ENCODE assay signal across 8 cellular contexts in genomic region chr12:124680863-124681778, GRCh38.
A peak's percentile ranks its signal among the peaks of the same experiment; 100 is the strongest.
DNase-seq lines count a peak whose midpoint lies in the region; ATAC-seq, FAIRE-seq and TF ChIP-seq lines count a peak whose summit lies in the region.

No MANE protein-coding gene starts in this region.

- CTCF ChIA-PET in GM12878 (lab: Yijun Ruan, JAX) = interaction anchor here (1.2 kb wide), 1 partner anchor 93 kb away, joined by 3 read pairs; no protein-coding TSS in a partner anchor

- no peak for TF ChIP-seq POLR2A in GM12878 (IDR thresholded peaks at IDR 0.05; ENCODE audit: low read depth, low read length)

- WGBS in GM12878 (ENCODE audit: insufficient coverage, insufficient replicate concordance, low lambda C conversion rate, missing lambda C conversion rate) = 17% methylated on average over 19 of the region's 21 CpGs

- no peak for DNase-seq in activated CD4-positive, CD25-positive, alpha-beta regulatory T cell treated with anti-CD3 and anti-CD28 coated beads, Interleukin-2, amount 50 U/mL, for 72 hours
- DNase-seq in MV-4-11 (lab: John Stamatoyannopoulos, UW) (peak; percentile 99), GM12878 (ENCODE audit: low read depth, low spot score) (peak; percentile 71), left kidney (ENCODE audit: low read depth, low spot score) (peak; percentile 59), thoracic aorta (ENCODE audit: low spot score) (peak; percentile 66), cerebellum (ENCODE audit: low spot score) (no peak)

- H2AFZ ChIP-seq in GM12878 (ENCODE audit: control insufficient read depth, low read depth, low read length) = no peak overlapping the region

- H3K36me3 ChIP-seq in GM12878 (ENCODE audit: control insufficient read depth in 2 of 2, insufficient read depth in 2 of 2, low read length in 1 of 2) (no peaks in the 10 kb centered on the region), thoracic aorta (no peaks in the 10 kb centered on the region)

- POLR2A ChIA-PET in GM12878 (lab: Charles Lee) = interaction anchor here (0.6 to 0.7 kb wide), 2 partner anchors 41 to 93 kb away, joined by 5 to 8 read pairs; no protein-coding TSS in a partner anchor

- in situ Hi-C loops in GM12878 (cut with MboI) = loop anchor here (10.0 kb wide), 1 partner anchor 64 kb away; no protein-coding TSS in a partner anchor

- no peak overlapping the region for H3K9ac ChIP-seq in GM12878 (ENCODE audit: control insufficient read depth, insufficient read depth, low read length)

- H3K27me3 ChIP-seq in GM12878 (replicated peaks in 1 of 2; ENCODE audit: control insufficient read depth in 2 of 2, insufficient read depth in 2 of 2, low read length in 1 of 2) = 0 out of 4 replicates have a peak, but pooled peaks cover 0 to 3% of the 10 kb centered on the region in 2 experiments
- no peaks in the 10 kb centered on the region for H3K27me3 ChIP-seq in thoracic aorta (replicated peaks; ENCODE audit: insufficient read depth)

- ATAC-seq in activated CD4-positive, CD25-positive, alpha-beta regulatory T cell treated with anti-CD3 and anti-CD28 coated beads, Interleukin-2, amount 50 U/mL, for 24 hours = peak; percentile 73 to 81
- ATAC-seq in GM12878 (peak; percentile 94), thoracic aorta (ENCODE audit: insufficient number of reproducible peaks, low FRiP score, low read depth) (peak; percentile 82), HG02763 (IDR thresholded peaks at IDR 0.05; ENCODE audit: unreplicated experiment) (no peak)

- no peaks in the 10 kb centered on the region for H3K9me3 ChIP-seq in GM12878 (replicated peaks; ENCODE audit: control insufficient read depth, insufficient read depth, low read length)
- H3K9me3 ChIP-seq in thoracic aorta = no peaks in the 10 kb centered on the region

- intact Hi-C loops in GM12878 (cut with micrococcal nuclease; ENCODE audit: unreplicated experiment) = loop anchor here (1.0 to 10.0 kb wide), 5 partner anchors 32 to 226 kb away; no protein-coding TSS in a partner anchor

- H3K79me2 ChIP-seq in GM12878 (ENCODE audit: control insufficient read depth, insufficient read depth, low read length) = no peaks in the 10 kb centered on the region

- H3K4me1 ChIP-seq in GM12878 (ENCODE audit: control insufficient read depth, insufficient read depth, low read length) = peaks cover 18% of the 10 kb centered on the region
- peaks cover 42 to 90% of the 10 kb centered on the region in 2 donors for H3K4me1 ChIP-seq in thoracic aorta (ENCODE audit: control insufficient read depth in 1 of 2, low read depth in 2 of 2)

- peak; percentile 75 for TF ChIP-seq RAD21 in GM12878 (IDR thresholded peaks at IDR 0.05; ENCODE audit: insufficient read depth, low read depth, low read length)

- TF ChIP-seq CTCF in GM12878 (IDR thresholded peaks at IDR 0.05 in 2 of 3, conservative IDR thresholded peaks at IDR 0.05 in 1 of 3; ENCODE audit: control insufficient read depth in 2 of 3, extremely low read depth in 1 of 3, insufficient read depth in 1 of 3, low read depth in 3 of 3, low read length in 3 of 3) = peak; percentile 37 to 67 (median 53); a peak in 5 of 6 replicates
- TF ChIP-seq CTCF in thoracic aorta (IDR thresholded peaks at IDR 0.05) = peak; percentile 16

- RAD21 ChIA-PET in GM12878 (lab: Charles Lee; ENCODE audit: unreplicated experiment) = no interaction called here

- SMC1A ChIA-PET in GM12878 (lab: Charles Lee; ENCODE audit: uncharacterized antibody, unreplicated experiment) = interaction anchor here (0.7 kb wide), 1 partner anchor 51 kb away, joined by 3 read pairs; no protein-coding TSS in a partner anchor

- peak; percentile 44 to 82; a peak in 2 of 4 replicates for TF ChIP-seq EP300 in GM12878 (IDR thresholded peaks at IDR 0.05; ENCODE audit: borderline replicate concordance in 1 of 2, control insufficient read depth in 1 of 2, low read depth in 2 of 2, low read length in 2 of 2)

- H3K4me3 ChIP-seq in GM12878 (no peak overlapping the region), thoracic aorta (peak overlapping the region; percentile 14)

- BruUV-seq in GM12878 (replicated peaks; lab: Mats Ljungman, UMichigan) = no TSS peak

- no peaks in the 10 kb centered on the region for H4K20me1 ChIP-seq in GM12878 (ENCODE audit: control insufficient read depth, insufficient read depth)

- 0 out of 2 replicates have a peak overlapping the region, but pooled peaks have one; percentile 30 for H3K4me2 ChIP-seq in GM12878 (ENCODE audit: control insufficient read depth, insufficient read depth)

- peak; percentile 47 for FAIRE-seq in GM12878 (lab: Jason Lieb, UNC)

- H3K27ac ChIP-seq in GM12878 (ENCODE audit: control insufficient read depth, insufficient read depth) = no peak overlapping the region
- H3K27ac ChIP-seq in thoracic aorta = peak overlapping the region; percentile 85 to 90

TF ChIP-seq in GM12878, 131 proteins besides CTCF, POLR2A, EP300 and RAD21 (continues in another document):
- TF ChIP-seq BMI1 (IDR thresholded peaks at IDR 0.05; ENCODE audit: borderline replicate concordance) (0 out of 2 replicates have a peak, but pooled peaks have one; percentile 17), NR2C1 (IDR thresholded peaks at IDR 0.05) (peak; percentile 72), WRNIP1 (IDR thresholded peaks at IDR 0.05; ENCODE audit: borderline replicate concordance, low read depth, low read length) (no peak), RAD51 (IDR thresholded peaks at IDR 0.05) (no peak), CEBPZ (IDR thresholded peaks at IDR 0.05; ENCODE audit: low read depth, low read length) (no peak)
- TF ChIP-seq, protein P1, sequence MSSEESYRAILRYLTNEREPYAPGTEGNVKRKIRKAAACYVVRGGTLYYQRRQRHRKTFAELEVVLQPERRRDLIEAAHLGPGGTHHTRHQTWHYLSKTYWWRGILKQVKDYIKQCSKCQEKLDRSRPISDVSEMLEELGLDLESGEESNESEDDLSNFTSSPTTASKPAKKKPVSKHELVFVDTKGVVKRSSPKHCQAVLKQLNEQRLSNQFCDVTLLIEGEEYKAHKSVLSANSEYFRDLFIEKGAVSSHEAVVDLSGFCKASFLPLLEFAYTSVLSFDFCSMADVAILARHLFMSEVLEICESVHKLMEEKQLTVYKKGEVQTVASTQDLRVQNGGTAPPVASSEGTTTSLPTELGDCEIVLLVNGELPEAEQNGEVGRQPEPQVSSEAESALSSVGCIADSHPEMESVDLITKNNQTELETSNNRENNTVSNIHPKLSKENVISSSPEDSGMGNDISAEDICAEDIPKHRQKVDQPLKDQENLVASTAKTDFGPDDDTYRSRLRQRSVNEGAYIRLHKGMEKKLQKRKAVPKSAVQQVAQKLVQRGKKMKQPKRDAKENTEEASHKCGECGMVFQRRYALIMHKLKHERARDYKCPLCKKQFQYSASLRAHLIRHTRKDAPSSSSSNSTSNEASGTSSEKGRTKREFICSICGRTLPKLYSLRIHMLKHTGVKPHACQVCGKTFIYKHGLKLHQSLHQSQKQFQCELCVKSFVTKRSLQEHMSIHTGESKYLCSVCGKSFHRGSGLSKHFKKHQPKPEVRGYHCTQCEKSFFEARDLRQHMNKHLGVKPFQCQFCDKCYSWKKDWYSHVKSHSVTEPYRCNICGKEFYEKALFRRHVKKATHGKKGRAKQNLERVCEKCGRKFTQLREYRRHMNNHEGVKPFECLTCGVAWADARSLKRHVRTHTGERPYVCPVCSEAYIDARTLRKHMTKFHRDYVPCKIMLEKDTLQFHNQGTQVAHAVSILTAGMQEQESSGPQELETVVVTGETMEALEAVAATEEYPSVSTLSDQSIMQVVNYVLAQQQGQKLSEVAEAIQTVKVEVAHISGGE (CRISPR knock-in tag; IDR thresholded peaks at IDR 0.05) = no peak

Comparison
In these comparisons a context has a peak if more than half of its experiments do, and no peak if none do; other contexts are left out.
1. DNase-seq: peak in MV-4-11 (single experiment), GM12878 (single experiment), left kidney (single experiment) and thoracic aorta (single experiment); none in activated CD4-positive, CD25-positive, alpha-beta regulatory T cell treated with anti-CD3 and anti-CD28 coated beads, Interleukin-2, amount 50 U/mL, for 72 hours (single experiment) and cerebellum (single experiment).